In the genomic region with DNA sequence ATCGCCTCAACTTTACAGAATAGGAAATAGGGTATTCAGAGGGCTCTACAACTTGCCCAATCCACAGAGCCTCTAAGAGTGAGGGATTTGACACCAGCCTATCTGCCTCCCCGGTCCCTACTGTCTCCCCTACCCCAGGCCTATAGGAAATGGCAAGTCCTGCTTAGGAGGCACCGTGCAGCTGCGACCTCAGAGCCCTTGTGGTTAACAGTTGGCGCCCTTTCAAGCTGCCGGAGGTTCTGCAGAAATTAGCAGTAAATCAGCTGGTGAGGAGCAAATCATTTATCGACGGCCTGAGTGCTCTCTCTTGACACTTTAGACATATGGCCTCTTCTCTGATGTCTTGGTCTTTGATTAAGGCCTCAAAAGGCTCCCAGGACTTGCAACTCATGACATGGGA, we compare ENCODE assay signal across 18 cellular contexts.
A peak's percentile ranks its signal among the peaks of the same experiment; 100 is the strongest.
DNase-seq lines count a peak whose midpoint lies in the region; ATAC-seq, FAIRE-seq and TF ChIP-seq lines count a peak whose summit lies in the region.
"Had no signal": no experiment of that assay in that cellular context is flagged by ENCODE, and none has a peak within 500 bp of the region (broad histone marks: within the 10 kb centered on the region; RNA-seq: fewer than 3 reads in every experiment).

No MANE protein-coding gene starts in this region.

- CTCF ChIA-PET in activated naive CD4-positive, alpha-beta T cell treated with anti-CD3 and anti-CD28 coated beads for 36 hours (lab: Charles Lee) = no interaction called here

- ATAC-seq in esophagus mucosa (no peak), right lobe of liver (no peak)
- ATAC-seq: left ventricle myocardium superior had no signal

- H4K20me1 ChIP-seq in Loucy (ENCODE audit: insufficient read depth, low read length, poor library complexity, severe bottlenecking) = no peaks in the 10 kb centered on the region

- H2AFZ ChIP-seq in Loucy (ENCODE audit: low read length) = peak overlapping the region; percentile 45; the same call in 1 of the 2 replicates
- H2AFZ ChIP-seq in trophoblast cell (ENCODE audit: insufficient read depth, low read length, poor library complexity) = no peak overlapping the region
- H2AFZ ChIP-seq: PC-9 had no signal

- H3K9me3 ChIP-seq in Loucy (ENCODE audit: insufficient read depth, low read depth, low read length) (no peaks in the 10 kb centered on the region), trophoblast cell (ENCODE audit: insufficient read depth, low read depth, low read length) (no peaks in the 10 kb centered on the region), small intestine (ENCODE audit: control insufficient read depth, low read depth) (no peaks in the 10 kb centered on the region), right lobe of liver (no peaks in the 10 kb centered on the region)
- H3K9me3 ChIP-seq: colonic mucosa, right atrium auricular region, thoracic aorta had no signal

- no peak overlapping the region for H3K14ac ChIP-seq in trophoblast cell (ENCODE audit: low read length)

- H3K4me3 Mint-ChIP-seq in activated naive CD4-positive, alpha-beta T cell treated with anti-CD3 and anti-CD28 coated beads for 36 hours = no peak overlapping the region
- H3K4me3 Mint-ChIP-seq: neural crest cell had no signal

- H3K23ac ChIP-seq in trophoblast cell (ENCODE audit: low read length) = no peak overlapping the region

- no peak overlapping the region for H2BK120ac ChIP-seq in trophoblast cell (ENCODE audit: insufficient read depth, low read length, poor library complexity)

- H3K9me3 Mint-ChIP-seq in activated naive CD4-positive, alpha-beta T cell treated with anti-CD3 and anti-CD28 coated beads for 36 hours = no peaks in the 10 kb centered on the region
- H3K9me3 Mint-ChIP-seq: neural crest cell had no signal

- H3K36me3 ChIP-seq in Loucy (ENCODE audit: insufficient read depth, low read length) (no peaks in the 10 kb centered on the region), trophoblast cell (ENCODE audit: control insufficient read depth in 1 of 2, insufficient read depth in 2 of 2, low read length in 2 of 2) (no peaks in the 10 kb centered on the region), small intestine (ENCODE audit: control insufficient read depth in 2 of 2, insufficient read depth in 2 of 2, low read length in 2 of 2) (no peaks in the 10 kb centered on the region), right lobe of liver (no peaks in the 10 kb centered on the region)
- H3K36me3 ChIP-seq: colonic mucosa, right atrium auricular region, thoracic aorta had no signal

- H3K27me3 Mint-ChIP-seq in activated naive CD4-positive, alpha-beta T cell treated with anti-CD3 and anti-CD28 coated beads for 36 hours (ENCODE audit: low read depth) = no peaks in the 10 kb centered on the region

- H3K9me2 ChIP-seq in Loucy (replicated peaks; ENCODE audit: low read depth, low read length) = no peaks in the 10 kb centered on the region

- TF ChIP-seq POLR2A in right lobe of liver (IDR thresholded peaks at IDR 0.05) = no peak

- peaks cover 37% of the 10 kb centered on the region for H3K4me1 Mint-ChIP-seq in activated naive CD4-positive, alpha-beta T cell treated with anti-CD3 and anti-CD28 coated beads for 36 hours (ENCODE audit: low read depth)

- H3K36me3 Mint-ChIP-seq in activated naive CD4-positive, alpha-beta T cell treated with anti-CD3 and anti-CD28 coated beads for 36 hours (ENCODE audit: low read depth) = no peaks in the 10 kb centered on the region

- no peak for FAIRE-seq in small intestine (lab: Jason Lieb, UNC)
- FAIRE-seq: A204.1 had no signal

- TF ChIP-seq CTCF in Loucy (conservative IDR thresholded peaks at IDR 0.05; ENCODE audit: low read length) = no peak
- no peak for TF ChIP-seq CTCF in right lobe of liver (IDR thresholded peaks at IDR 0.05)

- no peak overlapping the region for H4K8ac ChIP-seq in trophoblast cell (ENCODE audit: low read depth, low read length)

- peak overlapping the region; percentile 64 for H3K4me2 ChIP-seq in Loucy (ENCODE audit: low read depth, low read length, poor library complexity, severe bottlenecking)
- no peak overlapping the region for H3K4me2 ChIP-seq in trophoblast cell (ENCODE audit: low read length)
- H3K4me2 ChIP-seq: PC-9 had no signal

- H3K27me3 ChIP-seq in Loucy (ENCODE audit: insufficient read depth, low read length, poor library complexity, severe bottlenecking) (no peaks in the 10 kb centered on the region), trophoblast cell (ENCODE audit: insufficient read depth, low read length) (no peaks in the 10 kb centered on the region), small intestine (ENCODE audit: control insufficient read depth in 2 of 2, insufficient read depth in 2 of 2, low read length in 2 of 2) (no peaks in the 10 kb centered on the region), right lobe of liver (no peaks in the 10 kb centered on the region)
- H3K27me3 ChIP-seq: colonic mucosa, right atrium auricular region had no signal

- H3K4me1 ChIP-seq in Loucy (ENCODE audit: insufficient read depth, low read length, poor library complexity, severe bottlenecking) = peaks cover 59% of the 10 kb centered on the region
- H3K4me1 ChIP-seq in trophoblast cell (ENCODE audit: control insufficient read depth in 1 of 2, insufficient read depth in 2 of 2, low read length in 2 of 2) = peaks cover 15 to 23% of the 10 kb centered on the region in 2 experiments
- H3K4me1 ChIP-seq in small intestine (ENCODE audit: control insufficient read depth in 2 of 2, insufficient read depth in 1 of 2, low read depth in 1 of 2, low read length in 1 of 2) = peaks cover 0 to 3% of the 10 kb centered on the region in 2 donors
- H3K4me1 ChIP-seq in right lobe of liver = no peaks in the 10 kb centered on the region
- H3K4me1 ChIP-seq: colonic mucosa, right atrium auricular region had no signal

- peak overlapping the region; percentile 58 for H3K9ac ChIP-seq in Loucy (ENCODE audit: low read depth, low read length, poor library complexity, severe bottlenecking)
- no peak overlapping the region for H3K9ac ChIP-seq in trophoblast cell (ENCODE audit: low read length)

- H3K18ac ChIP-seq in trophoblast cell (ENCODE audit: low read length) = no peak overlapping the region

- no peak overlapping the region for H2AK5ac ChIP-seq in trophoblast cell (ENCODE audit: low read length)

- H3K4ac ChIP-seq in trophoblast cell (ENCODE audit: low read depth, low read length) = no peak overlapping the region

- H4K91ac ChIP-seq in trophoblast cell (ENCODE audit: low read depth, low read length) = no peak overlapping the region

- intact Hi-C loops in activated naive CD4-positive, alpha-beta T cell treated with anti-CD3 and anti-CD28 coated beads for 36 hours (cut with micrococcal nuclease) = no loop called here
- intact Hi-C loops in right lobe of liver (cut with DNase I) = no loop called here

- DNase-seq in activated CD4-positive, alpha-beta T cell treated with anti-CD3 and anti-CD28 coated beads for 48 hours = peak; percentile 15
- DNase-seq in activated CD4-positive, alpha-beta T cell treated with anti-CD3 and anti-CD28 coated beads, Interleukin-2, amount 50 U/mL, for 4 hours = no peak
- peak; percentile 37 for DNase-seq in activated naive CD4-positive, alpha-beta T cell treated with anti-CD3 and anti-CD28 coated beads for 36 hours
- DNase-seq in trophoblast cell = no peak
- DNase-seq in small intestine = no peak
- DNase-seq in right lobe of liver = no peak
- DNase-seq: Calu3, colonic mucosa, left ventricle myocardium superior, MM.1S, NCI-H2171 treated with DMSO at 0.1 percent for 48 hours, PC-9 had no signal

- H4K12ac ChIP-seq in trophoblast cell (ENCODE audit: low read depth, low read length) = no peak overlapping the region

- H3K27ac ChIP-seq in trophoblast cell (ENCODE audit: low read depth, low read length) (no peak overlapping the region), small intestine (ENCODE audit: low read depth in 1 of 2, low read length in 1 of 2) (no peak overlapping the region), right lobe of liver (no peak overlapping the region)
- H3K27ac ChIP-seq: colonic mucosa, PC-9, right atrium auricular region, thoracic aorta had no signal

- H3K4me3 ChIP-seq in Loucy (ENCODE audit: low read length, poor library complexity, severe bottlenecking) (peak overlapping the region; percentile 33), trophoblast cell (ENCODE audit: low read depth, low read length) (no peak overlapping the region), small intestine (ENCODE audit: low read depth in 1 of 2, low read length in 2 of 2) (no peak overlapping the region), right lobe of liver (no peak overlapping the region)
- H3K4me3 ChIP-seq: colonic mucosa, PC-9, right atrium auricular region, thoracic aorta had no signal

- no CpG with 5 or more reads among the region's 8 CpGs for WGBS in trophoblast cell (ENCODE audit: extremely low coverage, insufficient coverage, insufficient read length)
- WGBS in small intestine, 3 donors = 50 to 54% (median 51%) methylated on average over 8 of the region's 8 CpGs
- 53% methylated on average over 4 of the region's 8 CpGs for WGBS in right lobe of liver (ENCODE audit: insufficient coverage, low coverage, low lambda C conversion rate, missing lambda C conversion rate)

- H3K27ac Mint-ChIP-seq in activated naive CD4-positive, alpha-beta T cell treated with anti-CD3 and anti-CD28 coated beads for 36 hours = no peak overlapping the region

- H2BK12ac ChIP-seq in trophoblast cell (ENCODE audit: low read length) = peak overlapping the region; percentile 28

- no peak overlapping the region for H2BK5ac ChIP-seq in trophoblast cell (ENCODE audit: low read depth, low read length, poor library complexity)

- H3K79me2 ChIP-seq in Loucy (ENCODE audit: insufficient read depth, low read length) (no peaks in the 10 kb centered on the region), trophoblast cell (ENCODE audit: control insufficient read depth, insufficient read depth, low read length, poor library complexity) (no peaks in the 10 kb centered on the region)

- peaks cover 11% of the 10 kb centered on the region for H3F3A ChIP-seq in Loucy (ENCODE audit: low read depth)

- H3K79me1 ChIP-seq in trophoblast cell (ENCODE audit: low read length) = peaks cover 7% of the 10 kb centered on the region

Comparison
In these comparisons a context has a peak if more than half of its experiments do, and no peak if none do; other contexts are left out.
1. DNase-seq: peak in activated CD4-positive, alpha-beta T cell treated with anti-CD3 and anti-CD28 coated beads for 48 hours (single experiment) and activated naive CD4-positive, alpha-beta T cell treated with anti-CD3 and anti-CD28 coated beads for 36 hours (single experiment); none in activated CD4-positive, alpha-beta T cell treated with anti-CD3 and anti-CD28 coated beads, Interleukin-2, amount 50 U/mL, for 4 hours (0 of 2), trophoblast cell (0 of 2), small intestine (single experiment) and right lobe of liver (0 of 3).